10 cellular contexts compared by ENCODE assay signal in genomic region chr14:24234095-24235020, GRCh38. TPM values are rescaled to one million over a fixed set of nuclear protein-coding genes. Genes with fewer than 3 reads are reported as not detected.
DNase-seq lines count a peak whose midpoint lies in the region; ATAC-seq and TF ChIP-seq lines count a peak whose summit lies in the region.
"Had no signal": no experiment of that assay in that cellular context is flagged by ENCODE, and none has a peak within 500 bp of the region (broad histone marks: within the 10 kb centered on the region; RNA-seq: fewer than 3 reads in every experiment).

No MANE protein-coding gene starts in this region.

- H3F3A ChIP-seq in OCI-LY1 (ENCODE audit: insufficient read depth, low read length), result 0 out of 2 replicates have a peak, but pooled peaks cover 3% of the 10 kb centered on the region

- no peaks in the 10 kb centered on the region for H3K9me2 ChIP-seq in OCI-LY1 (ENCODE audit: low read depth, low read length)

- H3K9me3 Mint-ChIP-seq in effector memory CD8-positive, alpha-beta T cell, result no peaks in the 10 kb centered on the region

- no peaks in the 10 kb centered on the region for H3K27me3 Mint-ChIP-seq in effector memory CD8-positive, alpha-beta T cell

- peak overlapping the region; percentile 82 for H3K9ac ChIP-seq in OCI-LY1 (ENCODE audit: low read length)
- no peak overlapping the region for H3K9ac ChIP-seq in parathyroid adenoma

- DNase-seq in EH (ENCODE audit: low read depth) (peak; percentile 53), COLO668 (lab: John Stamatoyannopoulos, UW; ENCODE audit: unreplicated experiment) (no peak), H4 (ENCODE audit: low spot score) (no peak)
- no peak for DNase-seq in effector memory CD8-positive, alpha-beta T cell
- DNase-seq: EL, NCI-H526 treated with DMSO at 0.1 percent for 48 hours, uterus had no signal

- H3K27me3 ChIP-seq in OCI-LY1 (ENCODE audit: insufficient read depth, low read length), result no peaks in the 10 kb centered on the region
- H3K27me3 ChIP-seq in parathyroid adenoma (ENCODE audit: control insufficient read depth, insufficient read depth, low read length), result no peaks in the 10 kb centered on the region
- H3K27me3 ChIP-seq: uterus had no signal

- no peak for ATAC-seq in effector memory CD8-positive, alpha-beta T cell (replicated peaks)
- no peak for ATAC-seq in HG03432 (IDR thresholded peaks at IDR 0.05; ENCODE audit: unreplicated experiment)

- H3K4me3 Mint-ChIP-seq in effector memory CD8-positive, alpha-beta T cell, result peak overlapping the region; percentile 14 to 80

- no peak overlapping the region for H2AFZ ChIP-seq in OCI-LY1 (ENCODE audit: low read length)
- no peak overlapping the region for H2AFZ ChIP-seq in parathyroid adenoma

- H3K4me3 ChIP-seq in OCI-LY1 (ENCODE audit: low read depth, low read length, poor library complexity, severe bottlenecking) (no peak overlapping the region), parathyroid adenoma (ENCODE audit: low read depth, low read length) (peak overlapping the region; percentile 100)

- no peaks in the 10 kb centered on the region for H3K9me3 ChIP-seq in OCI-LY1 (ENCODE audit: low read length)
- no peaks in the 10 kb centered on the region for H3K9me3 ChIP-seq in parathyroid adenoma (ENCODE audit: control insufficient read depth, low read length)
- H3K9me3 ChIP-seq: uterus had no signal

- no peak overlapping the region for H3K27ac ChIP-seq in OCI-LY1 (ENCODE audit: low read depth, low read length, poor library complexity, severe bottlenecking)
- H3K27ac ChIP-seq in parathyroid adenoma, result peak overlapping the region; percentile 98

- H3K36me3 ChIP-seq in OCI-LY1 (ENCODE audit: insufficient read depth, low read length) (peaks cover 51% of the 10 kb centered on the region), parathyroid adenoma (ENCODE audit: control insufficient read depth, insufficient read depth, low read length) (peaks cover 6% of the 10 kb centered on the region)
- H3K36me3 ChIP-seq: uterus had no signal

- H3K79me2 ChIP-seq in OCI-LY1 (ENCODE audit: insufficient read depth, low read length) (peaks cover 17% of the 10 kb centered on the region), parathyroid adenoma (peaks cover 12% of the 10 kb centered on the region)

- H3K4me2 ChIP-seq in OCI-LY1 (ENCODE audit: low read length) (peak overlapping the region; percentile 92), parathyroid adenoma (ENCODE audit: low read length) (peak overlapping the region; percentile 98)

- peaks cover 27% of the 10 kb centered on the region for H3K4me1 ChIP-seq in OCI-LY1 (ENCODE audit: insufficient read depth, low read length, severe bottlenecking)
- peaks cover 56% of the 10 kb centered on the region for H3K4me1 ChIP-seq in parathyroid adenoma

- H4K20me1 ChIP-seq in OCI-LY1 (ENCODE audit: insufficient read depth, low read length), result no peaks in the 10 kb centered on the region

- peaks cover 49 to 55% of the 10 kb centered on the region in 2 donors for H3K4me1 Mint-ChIP-seq in effector memory CD8-positive, alpha-beta T cell (ENCODE audit: low read depth in 2 of 2)

- H3K36me3 Mint-ChIP-seq in effector memory CD8-positive, alpha-beta T cell (ENCODE audit: insufficient read depth), result peaks cover 35% of the 10 kb centered on the region

- peak overlapping the region; percentile 47 to 49 for H3K27ac Mint-ChIP-seq in effector memory CD8-positive, alpha-beta T cell

- TF ChIP-seq CTCF in OCI-LY1 (IDR thresholded peaks at IDR 0.05; ENCODE audit: low read length) (no peak), parathyroid adenoma (IDR thresholded peaks at IDR 0.05) (no peak)

RNA-seq across cellular contexts. Expression of gene GMPR2, which starts 1.6 kb away (rescaled TPM):
- 78.4 and 98.2 TPM in 2 replicates for total RNA-seq in H4 (2014; rRNA removed; shearing (Covaris generic))

RNA-seq across cellular contexts. Expression of gene NEDD8, which starts 2.2 kb away (rescaled TPM):
- 314 and 338 TPM in 2 replicates for total RNA-seq in H4 (2014; rRNA removed; shearing (Covaris generic))

RNA-seq across cellular contexts. Expression of gene TINF2, which starts 8.1 kb away (rescaled TPM):
- 52.2 and 52.3 TPM in 2 replicates for total RNA-seq in H4 (2014; rRNA removed; shearing (Covaris generic))

RNA-seq across cellular contexts. Expression of gene MDP1, which starts 18.5 kb away (rescaled TPM):
- total RNA-seq in H4 (2014; rRNA removed; shearing (Covaris generic)), result 35.6 and 36.7 TPM in 2 replicates

RNA-seq across cellular contexts. Expression of gene CHMP4A, which starts 21.1 kb away (rescaled TPM):
- total RNA-seq in H4 (2014; rRNA removed; shearing (Covaris generic)), result 61.1 and 66.9 TPM in 2 replicates
